In the genomic region with DNA sequence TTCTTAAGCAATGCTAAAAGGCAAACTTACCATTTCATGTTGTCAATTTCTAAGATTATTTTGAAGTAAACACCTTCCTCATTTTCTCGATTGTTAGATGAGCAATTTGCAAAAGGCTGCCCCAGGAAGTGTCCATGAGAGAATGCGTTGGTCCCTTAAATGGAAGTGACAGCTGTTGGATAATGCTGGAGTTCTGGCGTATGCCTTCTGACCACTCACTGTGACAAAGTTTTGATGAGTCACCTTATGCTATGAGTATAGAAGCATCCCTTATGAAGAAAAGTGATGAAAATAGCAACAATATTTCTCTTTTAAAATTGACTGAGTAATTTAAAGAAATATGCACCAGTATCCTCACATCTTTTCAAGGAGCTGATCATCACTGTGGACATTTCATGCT, we compare ENCODE assay signal across 16 cellular contexts.
A peak's percentile ranks its signal among the peaks of the same experiment; 100 is the strongest.
DNase-seq lines count a peak whose midpoint lies in the region; ATAC-seq and TF ChIP-seq lines count a peak whose summit lies in the region.
"Had no signal": no experiment of that assay in that cellular context is flagged by ENCODE, and none has a peak within 500 bp of the region (broad histone marks: within the 10 kb centered on the region; RNA-seq: fewer than 3 reads in every experiment).

No MANE protein-coding gene starts in this region.

- H3K27ac ChIP-seq in SJCRH30 (no peak overlapping the region), heart left ventricle (no peak overlapping the region), smooth muscle cell (ENCODE audit: low read depth) (no peak overlapping the region)
- H3K27ac ChIP-seq: BLaER1 treated with 17β-estradiol and CSF1 and Interleukin-3, amounts not matched to agents 10 nM and 100 nM had no signal

- no peaks in the 10 kb centered on the region for H4K20me1 ChIP-seq in smooth muscle cell (ENCODE audit: low read depth)
- H4K20me1 ChIP-seq: BLaER1 treated with 17β-estradiol and CSF1 and Interleukin-3, amounts not matched to agents 10 nM and 100 nM had no signal

- DNase-seq in DMS53 (lab: John Stamatoyannopoulos, UW), result peak; percentile 43
- DNase-seq in DMS53 treated with DMSO at 0.1 percent for 48 hours (lab: John Stamatoyannopoulos, UW; ENCODE audit: unreplicated experiment), result no peak
- DNase-seq in Caki2 (ENCODE audit: low read depth), result peak; percentile 1
- peak; percentile 3 to 27 for DNase-seq in SJCRH30
- DNase-seq in pons (ENCODE audit: low spot score), result peak; percentile 8
- DNase-seq in activated CD8-positive, alpha-beta memory T cell treated with anti-CD3 and anti-CD28 coated beads for 24 hours, result no peak
- DNase-seq in heart left ventricle, result no peak
- no peak for DNase-seq in smooth muscle cell (lab: John Stamatoyannopoulos, UW; ENCODE audit: unreplicated experiment)
- DNase-seq: 8988T; CD8-positive, alpha-beta T cell; DMS153; DND-41; EL had no signal

- H3K36me3 ChIP-seq in SJCRH30 (no peaks in the 10 kb centered on the region), heart left ventricle (no peaks in the 10 kb centered on the region), smooth muscle cell (ENCODE audit: low read depth) (no peaks in the 10 kb centered on the region)
- H3K36me3 ChIP-seq: BLaER1 treated with 17β-estradiol and CSF1 and Interleukin-3, amounts not matched to agents 10 nM and 100 nM; HAP-1 had no signal

- H3K9me3 ChIP-seq in SJCRH30 (replicated peaks) (no peaks in the 10 kb centered on the region), heart left ventricle (no peaks in the 10 kb centered on the region), smooth muscle cell (replicated peaks; ENCODE audit: low read depth) (no peaks in the 10 kb centered on the region)
- H3K9me3 ChIP-seq: BLaER1 treated with 17β-estradiol and CSF1 and Interleukin-3, amounts not matched to agents 10 nM and 100 nM; HAP-1 had no signal

- intact Hi-C loops in heart left ventricle (cut with DNase I), result no loop called here

- TF ChIP-seq CTCF in heart left ventricle (IDR thresholded peaks at IDR 0.05), result no peak
- no peak for TF ChIP-seq CTCF in smooth muscle cell (IDR thresholded peaks at IDR 0.05; ENCODE audit: borderline replicate concordance, insufficient read depth, poor library complexity, severe bottlenecking)

- H3K4me1 ChIP-seq in SJCRH30 (no peaks in the 10 kb centered on the region), heart left ventricle (no peaks in the 10 kb centered on the region), smooth muscle cell (ENCODE audit: low read depth) (no peaks in the 10 kb centered on the region)
- H3K4me1 ChIP-seq: BLaER1 treated with 17β-estradiol and CSF1 and Interleukin-3, amounts not matched to agents 10 nM and 100 nM; HAP-1 had no signal

- no peaks in the 10 kb centered on the region for H3F3A ChIP-seq in smooth muscle cell (ENCODE audit: low read depth)

- H3K4me3 ChIP-seq in SJCRH30 (no peak overlapping the region), heart left ventricle (no peak overlapping the region), smooth muscle cell (no peak overlapping the region)
- H3K4me3 ChIP-seq: BLaER1 treated with 17β-estradiol and CSF1 and Interleukin-3, amounts not matched to agents 10 nM and 100 nM; GM12878; HAP-1 had no signal

- H3K27me3 ChIP-seq in SJCRH30 (peaks cover 2% of the 10 kb centered on the region; the same call in 1 of the 2 replicates), heart left ventricle (no peaks in the 10 kb centered on the region), smooth muscle cell (ENCODE audit: low read depth) (peaks cover 11% of the 10 kb centered on the region)
- H3K27me3 ChIP-seq: BLaER1 treated with 17β-estradiol and CSF1 and Interleukin-3, amounts not matched to agents 10 nM and 100 nM had no signal

- no peak for TF ChIP-seq POLR2A in heart left ventricle (IDR thresholded peaks at IDR 0.05)

- in situ Hi-C loops in Caki2 (cut with HindIII; ENCODE audit: low pct_unique_long_range_greater_than_20kb, low sequenced_read_pairs), result no loop called here

- H3K9ac ChIP-seq in smooth muscle cell (ENCODE audit: low read depth), result no peak overlapping the region
- H3K9ac ChIP-seq: BLaER1 treated with 17β-estradiol and CSF1 and Interleukin-3, amounts not matched to agents 10 nM and 100 nM had no signal

- no peak overlapping the region for H2AFZ ChIP-seq in smooth muscle cell (ENCODE audit: low read depth)

- ATAC-seq in heart left ventricle, result no peak
- ATAC-seq: CD8-positive, alpha-beta T cell; GM12878 had no signal

- H3K4me2 ChIP-seq in smooth muscle cell, result no peak overlapping the region
- H3K4me2 ChIP-seq: BLaER1 treated with 17β-estradiol and CSF1 and Interleukin-3, amounts not matched to agents 10 nM and 100 nM had no signal

- no peaks in the 10 kb centered on the region for H3K79me2 ChIP-seq in smooth muscle cell (ENCODE audit: low read depth)

- 58 to 76% (median 68%) methylated on average over 3 of the region's 3 CpGs for WGBS in heart left ventricle, 4 donors
- 30% methylated on average over 3 of the region's 3 CpGs for WGBS in smooth muscle cell (ENCODE audit: low lambda C conversion rate)

Comparison
In these comparisons a context has a peak if more than half of its experiments do, and no peak if none do; other contexts are left out.
1. DNase-seq: peak in DMS53 (single experiment), Caki2 (single experiment), SJCRH30 (2 of 2) and pons (single experiment); none in DMS53 treated with DMSO at 0.1 percent for 48 hours (single experiment), activated CD8-positive, alpha-beta memory T cell treated with anti-CD3 and anti-CD28 coated beads for 24 hours (single experiment), heart left ventricle (0 of 5) and smooth muscle cell (single experiment).